ENCODE assay signal across 2 cellular contexts in the genomic region with DNA sequence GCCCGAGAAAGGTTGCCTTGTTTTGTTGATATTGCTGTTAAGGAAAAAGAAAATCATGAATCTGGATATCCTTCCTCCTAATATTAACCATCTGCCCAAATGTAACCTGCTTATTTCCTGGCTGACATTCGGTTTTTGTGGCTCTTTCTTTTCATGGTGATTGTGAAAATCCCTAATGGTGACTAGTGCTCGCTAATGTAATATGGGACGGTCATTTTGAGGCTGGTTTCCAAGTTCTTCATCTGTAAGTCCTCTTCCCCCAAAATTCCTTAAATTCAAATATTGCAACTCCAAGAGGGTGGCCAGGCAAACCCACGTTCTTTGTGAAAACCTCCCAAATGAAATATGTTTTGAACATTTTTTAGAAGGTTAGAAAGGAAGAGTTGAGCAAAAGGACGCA.
TF ChIP-seq lines count a peak whose summit lies in the region.

No MANE protein-coding gene starts in this region.

TF ChIP-seq in SK-N-SH, 30 proteins besides CTCF, POLR2A, EP300 and RAD21 (continued from another document):
- TF ChIP-seq, protein P1, sequence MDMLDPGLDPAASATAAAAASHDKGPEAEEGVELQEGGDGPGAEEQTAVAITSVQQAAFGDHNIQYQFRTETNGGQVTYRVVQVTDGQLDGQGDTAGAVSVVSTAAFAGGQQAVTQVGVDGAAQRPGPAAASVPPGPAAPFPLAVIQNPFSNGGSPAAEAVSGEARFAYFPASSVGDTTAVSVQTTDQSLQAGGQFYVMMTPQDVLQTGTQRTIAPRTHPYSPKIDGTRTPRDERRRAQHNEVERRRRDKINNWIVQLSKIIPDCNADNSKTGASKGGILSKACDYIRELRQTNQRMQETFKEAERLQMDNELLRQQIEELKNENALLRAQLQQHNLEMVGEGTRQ (IDR thresholded peaks at IDR 0.05; ENCODE audit: borderline replicate concordance, low read depth, low read length): no peak
- no peak for TF ChIP-seq FOXM1 (IDR thresholded peaks at IDR 0.05; ENCODE audit: low read depth)
- no peak for TF ChIP-seq EZH2phosphoT487 (IDR thresholded peaks at IDR 0.05; ENCODE audit: borderline replicate concordance, low read depth)
- TF ChIP-seq RCOR1 (IDR thresholded peaks at IDR 0.05; ENCODE audit: low read length): no peak
- no peak for TF ChIP-seq FOXJ3 (CRISPR knock-in tag; IDR thresholded peaks at IDR 0.05)
- TF ChIP-seq, protein P2, sequence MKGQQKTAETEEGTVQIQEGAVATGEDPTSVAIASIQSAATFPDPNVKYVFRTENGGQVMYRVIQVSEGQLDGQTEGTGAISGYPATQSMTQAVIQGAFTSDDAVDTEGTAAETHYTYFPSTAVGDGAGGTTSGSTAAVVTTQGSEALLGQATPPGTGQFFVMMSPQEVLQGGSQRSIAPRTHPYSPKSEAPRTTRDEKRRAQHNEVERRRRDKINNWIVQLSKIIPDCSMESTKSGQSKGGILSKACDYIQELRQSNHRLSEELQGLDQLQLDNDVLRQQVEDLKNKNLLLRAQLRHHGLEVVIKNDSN (IDR thresholded peaks at IDR 0.05; ENCODE audit: borderline replicate concordance, low read depth): no peak
- TF ChIP-seq RXRA (IDR thresholded peaks at IDR 0.05; ENCODE audit: borderline replicate concordance, low read depth): no peak
- TF ChIP-seq, protein P3, sequence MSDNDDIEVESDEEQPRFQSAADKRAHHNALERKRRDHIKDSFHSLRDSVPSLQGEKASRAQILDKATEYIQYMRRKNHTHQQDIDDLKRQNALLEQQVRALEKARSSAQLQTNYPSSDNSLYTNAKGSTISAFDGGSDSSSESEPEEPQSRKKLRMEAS (IDR thresholded peaks at IDR 0.05; ENCODE audit: low read depth): no peak
- no peak for TF ChIP-seq POLR2AphosphoS5 (IDR thresholded peaks at IDR 0.05; ENCODE audit: low read depth, low read length)
- TF ChIP-seq TCF12 (IDR thresholded peaks at IDR 0.05): no peak
- TF ChIP-seq YY1 (IDR thresholded peaks at IDR 0.05; ENCODE audit: low read depth): no peak
- TF ChIP-seq IRF3 (IDR thresholded peaks at IDR 0.05; ENCODE audit: low read depth, low read length): no peak
- no peak for TF ChIP-seq SIN3A (IDR thresholded peaks at IDR 0.05; ENCODE audit: borderline replicate concordance, low read depth, low read length)
- TF ChIP-seq, protein P4, sequence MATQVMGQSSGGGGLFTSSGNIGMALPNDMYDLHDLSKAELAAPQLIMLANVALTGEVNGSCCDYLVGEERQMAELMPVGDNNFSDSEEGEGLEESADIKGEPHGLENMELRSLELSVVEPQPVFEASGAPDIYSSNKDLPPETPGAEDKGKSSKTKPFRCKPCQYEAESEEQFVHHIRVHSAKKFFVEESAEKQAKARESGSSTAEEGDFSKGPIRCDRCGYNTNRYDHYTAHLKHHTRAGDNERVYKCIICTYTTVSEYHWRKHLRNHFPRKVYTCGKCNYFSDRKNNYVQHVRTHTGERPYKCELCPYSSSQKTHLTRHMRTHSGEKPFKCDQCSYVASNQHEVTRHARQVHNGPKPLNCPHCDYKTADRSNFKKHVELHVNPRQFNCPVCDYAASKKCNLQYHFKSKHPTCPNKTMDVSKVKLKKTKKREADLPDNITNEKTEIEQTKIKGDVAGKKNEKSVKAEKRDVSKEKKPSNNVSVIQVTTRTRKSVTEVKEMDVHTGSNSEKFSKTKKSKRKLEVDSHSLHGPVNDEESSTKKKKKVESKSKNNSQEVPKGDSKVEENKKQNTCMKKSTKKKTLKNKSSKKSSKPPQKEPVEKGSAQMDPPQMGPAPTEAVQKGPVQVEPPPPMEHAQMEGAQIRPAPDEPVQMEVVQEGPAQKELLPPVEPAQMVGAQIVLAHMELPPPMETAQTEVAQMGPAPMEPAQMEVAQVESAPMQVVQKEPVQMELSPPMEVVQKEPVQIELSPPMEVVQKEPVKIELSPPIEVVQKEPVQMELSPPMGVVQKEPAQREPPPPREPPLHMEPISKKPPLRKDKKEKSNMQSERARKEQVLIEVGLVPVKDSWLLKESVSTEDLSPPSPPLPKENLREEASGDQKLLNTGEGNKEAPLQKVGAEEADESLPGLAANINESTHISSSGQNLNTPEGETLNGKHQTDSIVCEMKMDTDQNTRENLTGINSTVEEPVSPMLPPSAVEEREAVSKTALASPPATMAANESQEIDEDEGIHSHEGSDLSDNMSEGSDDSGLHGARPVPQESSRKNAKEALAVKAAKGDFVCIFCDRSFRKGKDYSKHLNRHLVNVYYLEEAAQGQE (IDR thresholded peaks at IDR 0.05; ENCODE audit: low read depth, low read length): no peak
- no peak for TF ChIP-seq NRF1 (IDR thresholded peaks at IDR 0.05; ENCODE audit: low read depth, low read length)
- TF ChIP-seq MEF2A (IDR thresholded peaks at IDR 0.05; ENCODE audit: borderline replicate concordance, low read depth): no peak
- TF ChIP-seq, protein P5, sequence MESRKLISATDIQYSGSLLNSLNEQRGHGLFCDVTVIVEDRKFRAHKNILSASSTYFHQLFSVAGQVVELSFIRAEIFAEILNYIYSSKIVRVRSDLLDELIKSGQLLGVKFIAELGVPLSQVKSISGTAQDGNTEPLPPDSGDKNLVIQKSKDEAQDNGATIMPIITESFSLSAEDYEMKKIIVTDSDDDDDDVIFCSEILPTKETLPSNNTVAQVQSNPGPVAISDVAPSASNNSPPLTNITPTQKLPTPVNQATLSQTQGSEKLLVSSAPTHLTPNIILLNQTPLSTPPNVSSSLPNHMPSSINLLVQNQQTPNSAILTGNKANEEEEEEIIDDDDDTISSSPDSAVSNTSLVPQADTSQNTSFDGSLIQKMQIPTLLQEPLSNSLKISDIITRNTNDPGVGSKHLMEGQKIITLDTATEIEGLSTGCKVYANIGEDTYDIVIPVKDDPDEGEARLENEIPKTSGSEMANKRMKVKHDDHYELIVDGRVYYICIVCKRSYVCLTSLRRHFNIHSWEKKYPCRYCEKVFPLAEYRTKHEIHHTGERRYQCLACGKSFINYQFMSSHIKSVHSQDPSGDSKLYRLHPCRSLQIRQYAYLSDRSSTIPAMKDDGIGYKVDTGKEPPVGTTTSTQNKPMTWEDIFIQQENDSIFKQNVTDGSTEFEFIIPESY (IDR thresholded peaks at IDR 0.05; ENCODE audit: borderline replicate concordance, low read depth): no peak

TF ChIP-seq in SK-N-SH treated with all-trans-retinoic acid at 6 μM for 48 hours, 23 proteins besides CTCF, POLR2A, EP300 and RAD21 (continued from another document):
- TF ChIP-seq, protein P6, sequence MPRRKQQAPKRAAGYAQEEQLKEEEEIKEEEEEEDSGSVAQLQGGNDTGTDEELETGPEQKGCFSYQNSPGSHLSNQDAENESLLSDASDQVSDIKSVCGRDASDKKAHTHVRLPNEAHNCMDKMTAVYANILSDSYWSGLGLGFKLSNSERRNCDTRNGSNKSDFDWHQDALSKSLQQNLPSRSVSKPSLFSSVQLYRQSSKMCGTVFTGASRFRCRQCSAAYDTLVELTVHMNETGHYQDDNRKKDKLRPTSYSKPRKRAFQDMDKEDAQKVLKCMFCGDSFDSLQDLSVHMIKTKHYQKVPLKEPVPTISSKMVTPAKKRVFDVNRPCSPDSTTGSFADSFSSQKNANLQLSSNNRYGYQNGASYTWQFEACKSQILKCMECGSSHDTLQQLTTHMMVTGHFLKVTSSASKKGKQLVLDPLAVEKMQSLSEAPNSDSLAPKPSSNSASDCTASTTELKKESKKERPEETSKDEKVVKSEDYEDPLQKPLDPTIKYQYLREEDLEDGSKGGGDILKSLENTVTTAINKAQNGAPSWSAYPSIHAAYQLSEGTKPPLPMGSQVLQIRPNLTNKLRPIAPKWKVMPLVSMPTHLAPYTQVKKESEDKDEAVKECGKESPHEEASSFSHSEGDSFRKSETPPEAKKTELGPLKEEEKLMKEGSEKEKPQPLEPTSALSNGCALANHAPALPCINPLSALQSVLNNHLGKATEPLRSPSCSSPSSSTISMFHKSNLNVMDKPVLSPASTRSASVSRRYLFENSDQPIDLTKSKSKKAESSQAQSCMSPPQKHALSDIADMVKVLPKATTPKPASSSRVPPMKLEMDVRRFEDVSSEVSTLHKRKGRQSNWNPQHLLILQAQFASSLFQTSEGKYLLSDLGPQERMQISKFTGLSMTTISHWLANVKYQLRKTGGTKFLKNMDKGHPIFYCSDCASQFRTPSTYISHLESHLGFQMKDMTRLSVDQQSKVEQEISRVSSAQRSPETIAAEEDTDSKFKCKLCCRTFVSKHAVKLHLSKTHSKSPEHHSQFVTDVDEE (CRISPR knock-in tag; IDR thresholded peaks at IDR 0.05): no peak
- TF ChIP-seq ZNF70 (CRISPR knock-in tag; IDR thresholded peaks at IDR 0.05): no peak
- TF ChIP-seq SNAI2 (CRISPR knock-in tag; IDR thresholded peaks at IDR 0.05): no peak
- no peak for TF ChIP-seq BACH2 (CRISPR knock-in tag; IDR thresholded peaks at IDR 0.05; ENCODE audit: borderline replicate concordance)
- TF ChIP-seq CSRNP3 (CRISPR knock-in tag; IDR thresholded peaks at IDR 0.05): no peak
- TF ChIP-seq CREB5 (CRISPR knock-in tag; IDR thresholded peaks at IDR 0.05; ENCODE audit: low read depth): no peak
